ENCODE assay signal across 10 cellular contexts in genomic region chr19:6533000-6533328, GRCh38. TPM values are rescaled to one million over a fixed set of nuclear protein-coding genes. Genes with fewer than 3 reads are reported as not detected.
A peak's percentile ranks its signal among the peaks of the same experiment; 100 is the strongest.
DNase-seq lines count a peak whose midpoint lies in the region; ATAC-seq and TF ChIP-seq lines count a peak whose summit lies in the region.
"Had no signal": no experiment of that assay in that cellular context is flagged by ENCODE, and none has a peak within 500 bp of the region (broad histone marks: within the 10 kb centered on the region; RNA-seq: fewer than 3 reads in every experiment).

No MANE protein-coding gene starts in this region.

- H3K27ac ChIP-seq in Karpas-422 (ENCODE audit: low read length) = no peak overlapping the region
- H3K27ac ChIP-seq: thyroid gland had no signal

- TF ChIP-seq CTCF in GM06990 (IDR thresholded peaks at IDR 0.05; ENCODE audit: insufficient read depth, low read length, poor library complexity, severe bottlenecking) (no peak), chondrocyte (IDR thresholded peaks at IDR 0.05) (no peak), natural killer cell (IDR thresholded peaks at IDR 0.05) (no peak)

- no peaks in the 10 kb centered on the region for H3K9me3 Mint-ChIP-seq in chondrocyte (ENCODE audit: low read depth)
- H3K9me3 Mint-ChIP-seq in natural killer cell = no peaks in the 10 kb centered on the region

- H3K4me3 Mint-ChIP-seq in chondrocyte (ENCODE audit: unreplicated experiment) = peak overlapping the region; percentile 68
- H3K4me3 Mint-ChIP-seq in natural killer cell = peak overlapping the region; percentile 49

- H4K20me1 ChIP-seq in Karpas-422 (ENCODE audit: insufficient read depth, low read depth, low read length) = no peaks in the 10 kb centered on the region

- H3K4me1 ChIP-seq in Karpas-422 (ENCODE audit: low read length) = peaks cover 70% of the 10 kb centered on the region

- H3K27ac Mint-ChIP-seq in chondrocyte (ENCODE audit: unreplicated experiment) = no peak overlapping the region
- peak overlapping the region in 1 of 2 donors; percentile 56 for H3K27ac Mint-ChIP-seq in natural killer cell

- peaks cover 14% of the 10 kb centered on the region for H3K36me3 ChIP-seq in GM06990 (ENCODE audit: control insufficient read depth, insufficient read depth, low read length)
- H3K36me3 ChIP-seq in Karpas-422 (ENCODE audit: insufficient read depth, low read length) = no peaks in the 10 kb centered on the region
- H3K36me3 ChIP-seq: thyroid gland had no signal

- no peaks in the 10 kb centered on the region for H3K9me3 ChIP-seq in Karpas-422 (ENCODE audit: low read length)
- H3K9me3 ChIP-seq: thyroid gland had no signal

- intact Hi-C loops in natural killer cell (cut with micrococcal nuclease) = no loop called here

- H3K9me2 ChIP-seq in Karpas-422 (replicated peaks; ENCODE audit: insufficient read depth, low read length) = no peaks in the 10 kb centered on the region

- peak overlapping the region; percentile 78 for H3K9ac ChIP-seq in Karpas-422 (ENCODE audit: low read length)

- H3K4me3 ChIP-seq in GM06990 (replicated peaks; ENCODE audit: low read depth, low read length) (peak overlapping the region; percentile 98), Karpas-422 (ENCODE audit: low read length) (peak overlapping the region; percentile 73; the same call in 1 of the 2 replicates)
- H3K4me3 ChIP-seq: thyroid gland had no signal

- H3K4me2 ChIP-seq in Karpas-422 (ENCODE audit: low read depth, low read length, poor library complexity, severe bottlenecking) = peak overlapping the region; percentile 78

- H3K27me3 ChIP-seq in GM06990 (replicated peaks; ENCODE audit: control insufficient read depth, insufficient read depth, low read length) = no peaks in the 10 kb centered on the region
- no peaks in the 10 kb centered on the region for H3K27me3 ChIP-seq in Karpas-422 (ENCODE audit: low read length)

- H2AFZ ChIP-seq in Karpas-422 (ENCODE audit: low read length) = no peak overlapping the region

- H3K79me2 ChIP-seq in Karpas-422 (ENCODE audit: low read length) = no peaks in the 10 kb centered on the region

- H3K4me1 Mint-ChIP-seq in chondrocyte (ENCODE audit: low read depth) (peaks cover 34% of the 10 kb centered on the region), natural killer cell (peaks cover 17 to 45% of the 10 kb centered on the region in 2 donors)

- DNase-seq in GM06990 (ENCODE audit: extremely low read depth, insufficient read length) (no peak), Karpas-422 (no peak), chondrocyte (ENCODE audit: low spot score) (no peak), natural killer cell (no peak), pons (ENCODE audit: low spot score) (no peak), NCI-H1694 treated with DMSO at 0.1 percent for 48 hours (lab: John Stamatoyannopoulos, UW) (no peak)
- DNase-seq: activated CD4-positive, alpha-beta T cell treated with anti-CD3 and anti-CD28 coated beads for 4 hours; thyroid gland had no signal

- peaks cover 7% of the 10 kb centered on the region for H3K27me3 Mint-ChIP-seq in chondrocyte (ENCODE audit: low read depth)
- H3K27me3 Mint-ChIP-seq in natural killer cell (ENCODE audit: low read depth in 2 of 2) = peaks cover 0 to 34% of the 10 kb centered on the region in 2 donors

- no peak for ATAC-seq in natural killer cell
- no peak for ATAC-seq in GM18858 (IDR thresholded peaks at IDR 0.05; ENCODE audit: unreplicated experiment)
- ATAC-seq: Right ventricle myocardium inferior had no signal

- H3K36me3 Mint-ChIP-seq in chondrocyte (ENCODE audit: low read depth) (peaks cover 6% of the 10 kb centered on the region), natural killer cell (no peaks in the 10 kb centered on the region)

RNA-seq across cellular contexts. Expression of gene TNFSF9, which starts 2.1 kb away (rescaled TPM):
- total RNA-seq in Karpas-422 (2014; rRNA removed; shearing (Covaris generic); ENCODE audit: low replicate concordance) = 10.3 and 14.5 TPM in 2 replicates
- total RNA-seq in chondrocyte = 5.9 to 6.9 TPM (median 6.7 TPM) in 3 replicates
- total RNA-seq in natural killer cell = 1 to 10 TPM; 3.3 to 6.0 (median 5.6) TPM

RNA-seq across cellular contexts. Expression of gene TUBB4A, which starts 30.9 kb away (rescaled TPM):
- total RNA-seq in Karpas-422 (2014; rRNA removed; shearing (Covaris generic); ENCODE audit: low replicate concordance) = 0.45 and 0.83 TPM in 2 replicates
- total RNA-seq in chondrocyte (0.26 to 0.99 TPM (median 0.70 TPM) in 3 replicates), natural killer cell (1 to 10 TPM in 2 of 3 donors, under 1 TPM in 1; 0.40 to 2.6 (median 1.8) TPM)

RNA-seq across cellular contexts. Expression of gene DENND1C, which starts 51.4 kb away (rescaled TPM):
- total RNA-seq in Karpas-422 (2014; rRNA removed; shearing (Covaris generic); ENCODE audit: low replicate concordance) = 19.2 and 32.0 TPM in 2 replicates
- not detected in 3 replicates for total RNA-seq in chondrocyte
- total RNA-seq in natural killer cell = 100 to 1,000 TPM; 175 to 197 (median 188) TPM

RNA-seq across cellular contexts. Expression of gene CD70, which starts 58.0 kb away (rescaled TPM):
- total RNA-seq in Karpas-422 (2014; rRNA removed; shearing (Covaris generic); ENCODE audit: low replicate concordance) = 10.4 and 12.6 TPM in 2 replicates
- 3.3 to 8.1 TPM (median 3.9 TPM) in 3 replicates for total RNA-seq in chondrocyte
- total RNA-seq in natural killer cell = 1 to 10 TPM in 2 of 3 donors, under 1 TPM in 1; 0.52 to 1.2 (median 1.2) TPM
- total RNA-seq: Right ventricle myocardium inferior had no signal

Comparison
In these comparisons a context has a peak if more than half of its experiments do, and no peak if none do; other contexts are left out.
1. RNA of gene DENND1C, which starts 51.4 kb away (total RNA-seq): 175 to 197 TPM in natural killer cell and 19.2 to 32.0 TPM in Karpas-422; not detected in chondrocyte; every median in the first group is over 10 times any median in the second.